21 cellular contexts compared by ENCODE assay signal in genomic region chr19:55344444-55344843, GRCh38. TPM values are rescaled to one million over a fixed set of nuclear protein-coding genes. Genes with fewer than 3 reads are reported as not detected.
DNase-seq lines count a peak whose midpoint lies in the region; ATAC-seq, FAIRE-seq and TF ChIP-seq lines count a peak whose summit lies in the region.
"Had no signal": no experiment of that assay in that cellular context is flagged by ENCODE, and none has a peak within 500 bp of the region (broad histone marks: within the 10 kb centered on the region; RNA-seq: fewer than 3 reads in every experiment).

No MANE protein-coding gene starts in this region.

- H3K4me3 ChIP-seq in A549 (no peak overlapping the region), IMR-90 (ENCODE audit: insufficient read depth, low read depth, low read length) (no peak overlapping the region)
- H3K4me3 ChIP-seq: hepatocyte, uterus had no signal

- peak overlapping the region; percentile 27 for H3K4ac ChIP-seq in IMR-90 (ENCODE audit: low read depth, low read length)

- H3K4me2 ChIP-seq in A549 (no peak overlapping the region), IMR-90 (ENCODE audit: low read depth, low read length) (no peak overlapping the region)
- H3K4me2 ChIP-seq: hepatocyte had no signal

- H4K5ac ChIP-seq in IMR-90 (ENCODE audit: low read depth, low read length) = no peak overlapping the region

- H3K4me1 ChIP-seq in A549 (peaks cover 26% of the 10 kb centered on the region), IMR-90 (ENCODE audit: control insufficient read depth, insufficient read depth, low read length) (peaks cover 10% of the 10 kb centered on the region)

- H3K9me3 Mint-ChIP-seq in activated CD8-positive, alpha-beta memory T cell treated with anti-CD3 and anti-CD28 coated beads, Interleukin-2, amount 10 ng/mL, durations not matched to agents 7 days and 5 days (ENCODE audit: low read depth) = no peaks in the 10 kb centered on the region
- no peaks in the 10 kb centered on the region for H3K9me3 Mint-ChIP-seq in effector memory CD8-positive, alpha-beta T cell
- H3K9me3 Mint-ChIP-seq: memory B cell had no signal

- H2BK5ac ChIP-seq in IMR-90 (ENCODE audit: low read depth, low read length, poor library complexity, severe bottlenecking) = no peak overlapping the region

- BruUV-seq in IMR-90 (replicated peaks; lab: Mats Ljungman, UMichigan) = no TSS peak

- no peak overlapping the region for H4K8ac ChIP-seq in IMR-90 (ENCODE audit: low read depth in 2 of 2, low read length in 2 of 2)

- POLR2A ChIA-PET in A549 (lab: Yijun Ruan, JAX) = no interaction called here
- POLR2A ChIA-PET in IMR-90 (lab: Charles Lee; ENCODE audit: unreplicated experiment) = no interaction called here

- no peaks in the 10 kb centered on the region for H3K27me3 ChIP-seq in IMR-90 (ENCODE audit: control insufficient read depth, insufficient read depth, low read length)
- H3K27me3 ChIP-seq: hepatocyte, uterus had no signal

- peaks cover 9% of the 10 kb centered on the region for H3K4me1 Mint-ChIP-seq in activated CD8-positive, alpha-beta memory T cell treated with anti-CD3 and anti-CD28 coated beads, Interleukin-2, amount 10 ng/mL, durations not matched to agents 7 days and 5 days
- peaks cover 11 to 15% of the 10 kb centered on the region in 2 donors for H3K4me1 Mint-ChIP-seq in effector memory CD8-positive, alpha-beta T cell (ENCODE audit: low read depth in 2 of 2)

- no peak for TF ChIP-seq EP300 in A549 (IDR thresholded peaks at IDR 0.05)

- H2BK15ac ChIP-seq in IMR-90 (ENCODE audit: low read depth, low read length) = no peak overlapping the region

- H3K9ac ChIP-seq in IMR-90 (ENCODE audit: low read depth, low read length) = no peak overlapping the region

- no peak for ATAC-seq in A549
- ATAC-seq in IMR-90 (ENCODE audit: low read depth) = no peak
- no peak for ATAC-seq in activated CD8-positive, alpha-beta memory T cell treated with anti-CD3 and anti-CD28 coated beads, Interleukin-2, amount 10 ng/mL, durations not matched to agents 7 days and 5 days
- ATAC-seq in GM18868 (IDR thresholded peaks at IDR 0.05; ENCODE audit: unreplicated experiment) = no peak
- no peak for ATAC-seq in effector memory CD8-positive, alpha-beta T cell (replicated peaks)

- CTCF ChIA-PET in A549 (lab: Yijun Ruan, JAX) (interaction anchor here (1.3 to 3.1 kb wide), 7 partner anchors 8 to 204 kb away, joined by 3 to 16 read pairs (median 4); partner anchors contain the start of gene DNAAF3), IMR-90 (lab: Yijun Ruan, JAX) (no interaction called here)
- CTCF ChIA-PET in activated CD8-positive, alpha-beta memory T cell treated with anti-CD3 and anti-CD28 coated beads, Interleukin-2, amount 10 ng/mL, durations not matched to agents 7 days and 5 days (lab: Charles Lee) = no interaction called here

- peaks cover 3% of the 10 kb centered on the region for H3K36me3 Mint-ChIP-seq in activated CD8-positive, alpha-beta memory T cell treated with anti-CD3 and anti-CD28 coated beads, Interleukin-2, amount 10 ng/mL, durations not matched to agents 7 days and 5 days
- H3K36me3 Mint-ChIP-seq in effector memory CD8-positive, alpha-beta T cell (ENCODE audit: insufficient read depth) = peaks cover 37% of the 10 kb centered on the region

- H3K9me3 ChIP-seq in A549 (no peaks in the 10 kb centered on the region), IMR-90 (ENCODE audit: control insufficient read depth, insufficient read depth, low read length) (no peaks in the 10 kb centered on the region)
- H3K9me3 ChIP-seq: uterus had no signal

- no peak overlapping the region for H3K4me3 Mint-ChIP-seq in activated CD8-positive, alpha-beta memory T cell treated with anti-CD3 and anti-CD28 coated beads, Interleukin-2, amount 10 ng/mL, durations not matched to agents 7 days and 5 days
- no peak overlapping the region for H3K4me3 Mint-ChIP-seq in effector memory CD8-positive, alpha-beta T cell
- H3K4me3 Mint-ChIP-seq: memory B cell had no signal

- peaks cover 6% of the 10 kb centered on the region for H4K20me1 ChIP-seq in IMR-90 (ENCODE audit: insufficient read depth, low read length)

- peak overlapping the region; percentile 78 for H2AK9ac ChIP-seq in IMR-90 (replicated peaks; ENCODE audit: low read depth, low read length, poor library complexity)

- no peaks in the 10 kb centered on the region for H3K27me3 Mint-ChIP-seq in activated CD8-positive, alpha-beta memory T cell treated with anti-CD3 and anti-CD28 coated beads, Interleukin-2, amount 10 ng/mL, durations not matched to agents 7 days and 5 days
- no peaks in the 10 kb centered on the region for H3K27me3 Mint-ChIP-seq in effector memory CD8-positive, alpha-beta T cell

- H3K27ac ChIP-seq in A549 (peak overlapping the region; percentile 4 to 61; a peak in 3 of 6 replicates), IMR-90 (ENCODE audit: insufficient read depth, low read length) (no peak overlapping the region), angular gyrus (ENCODE audit: low read depth, low read length) (peak overlapping the region; percentile 26)
- H3K27ac ChIP-seq: hepatocyte had no signal

- in situ Hi-C loops in IMR-90 (cut with MboI; ENCODE audit: low sequenced_read_pairs) = no loop called here

- dilution Hi-C loops in IMR-90 (cut with HindIII; ENCODE audit: low sequenced_read_pairs, unreplicated experiment) = no loop called here

- H3K56ac ChIP-seq in IMR-90 (ENCODE audit: extremely low read depth, insufficient read depth, low read length) = no peak overlapping the region

- no peak for FAIRE-seq in A549 (lab: Jason Lieb, UNC)
- FAIRE-seq: endothelial cell of umbilical vein, HTR-8/SVneo had no signal

- H3K18ac ChIP-seq in IMR-90 (ENCODE audit: low read depth, low read length) = no peak overlapping the region

- intact Hi-C loops in IMR-90 (cut with micrococcal nuclease) = no loop called here

- H3K9me1 ChIP-seq in IMR-90 (ENCODE audit: insufficient read depth, low read length) = peaks cover 6% of the 10 kb centered on the region; the same call in 1 of the 2 replicates

- no peak overlapping the region for H2AK5ac ChIP-seq in IMR-90 (ENCODE audit: low read depth, low read length)

- H2AFZ ChIP-seq in IMR-90 (replicated peaks; ENCODE audit: low read length, poor library complexity) = no peak overlapping the region
- H2AFZ ChIP-seq: hepatocyte had no signal

- 85% methylated on average over 9 of the region's 9 CpGs for WGBS in A549 (ENCODE audit: missing lambda C conversion rate)
- WGBS in IMR-90 (ENCODE audit: extremely low coverage in 2 of 2, insufficient read length in 1 of 2), 2 experiments = 67% methylated on average over 6 of the region's 9 CpGs; no CpG with 5 or more reads in 1 of the 2 experiments

- peak overlapping the region; percentile 23; the same call in 1 of the 2 replicates for H2BK120ac ChIP-seq in IMR-90 (ENCODE audit: low read depth, low read length)

- H3K14ac ChIP-seq in IMR-90 (replicated peaks; ENCODE audit: low read depth, low read length) = no peak overlapping the region; the same call in 1 of the 2 replicates

- no peak for DNase-seq in A549 (ENCODE audit: low read depth in 1 of 2, low spot score in 1 of 2)
- DNase-seq in IMR-90 = no peak
- peak in 36 of 51 donors; percentile 2 to 71 (median 47) for DNase-seq in hypothalamus (lab: John Stamatoyannopoulos, UW)
- DNase-seq in activated gamma-delta T cell treated with Interleukin-2 at 50 U/mL for 16 hours = no peak
- DNase-seq in activated CD8-positive, alpha-beta memory T cell treated with anti-CD3 and anti-CD28 coated beads, Interleukin-2, amount 10 ng/mL, durations not matched to agents 7 days and 5 days = no peak
- no peak for DNase-seq in effector memory CD8-positive, alpha-beta T cell
- DNase-seq: ACHN; HCEC 1CT; NCI-H1417 treated with DMSO at 0.1 percent for 48 hours; stimulated activated CD4-positive, alpha-beta T cell treated with anti-CD3 and anti-CD28 coated beads, Interleukin-1b, Interleukin-23, amount 100 ng/mL, for 48 hours; SW 1271; uterus had no signal

- H3K36me3 ChIP-seq in IMR-90 (ENCODE audit: control insufficient read depth, insufficient read depth, low read length) = peaks cover 18% of the 10 kb centered on the region; the same call in 1 of the 2 replicates
- H3K36me3 ChIP-seq: uterus had no signal

- H2BK20ac ChIP-seq in IMR-90 (ENCODE audit: low read depth, low read length) = 0 out of 2 replicates have a peak overlapping the region, but pooled peaks have one; percentile 43

- TF ChIP-seq POLR2A in A549 (IDR thresholded peaks at IDR 0.05; ENCODE audit: low read length) (no peak), IMR-90 (IDR thresholded peaks at IDR 0.05; ENCODE audit: low read depth, low read length) (no peak)

- TF ChIP-seq CTCF in A549 (IDR thresholded peaks at IDR 0.05) (no peak), IMR-90 (conservative IDR thresholded peaks at IDR 0.05; ENCODE audit: low read depth, low read length) (no peak)

- 0 out of 5 replicates have a peak, but pooled peaks of 1 of the 2 experiments have one; percentile 9 for TF ChIP-seq RAD21 in A549 (conservative IDR thresholded peaks at IDR 0.05 in 1 of 2, IDR thresholded peaks at IDR 0.05 in 1 of 2)
- TF ChIP-seq RAD21 in IMR-90 (IDR thresholded peaks at IDR 0.05; ENCODE audit: low read length) = no peak

- H3K79me1 ChIP-seq in IMR-90 (ENCODE audit: low read depth in 1 of 2, low read length in 2 of 2) = peaks cover 4 to 17% of the 10 kb centered on the region in 2 experiments; a peak in 3 of 4 replicates

- H3K27ac Mint-ChIP-seq in activated CD8-positive, alpha-beta memory T cell treated with anti-CD3 and anti-CD28 coated beads, Interleukin-2, amount 10 ng/mL, durations not matched to agents 7 days and 5 days = no peak overlapping the region
- H3K27ac Mint-ChIP-seq in effector memory CD8-positive, alpha-beta T cell = peak overlapping the region in 1 of 2 donors; percentile 62
- H3K27ac Mint-ChIP-seq: memory B cell had no signal

- no peak overlapping the region for H4K91ac ChIP-seq in IMR-90 (ENCODE audit: insufficient read depth, low read depth, low read length)

- H3K23ac ChIP-seq in IMR-90 (ENCODE audit: low read depth, low read length) = no peak overlapping the region

RNA-seq across cellular contexts. Expression of gene KMT5C, which starts 4.8 kb away (rescaled TPM):
- polyA plus RNA-seq in A549 (2011; rRNA removed) = 6.6 and 9.5 TPM in 2 replicates
- polyA plus RNA-seq in A549 (2012; cell fraction: cytosol; rRNA removed) = 26.1 and 26.2 TPM in 2 replicates
- 96.3 and 153 TPM in 2 replicates for polyA plus RNA-seq in A549 (2012; cell fraction: nucleus; rRNA removed)
- polyA plus RNA-seq in A549 (2017; fragmentation: RNase III; extraction: RNeasy Plus Mini Kit Qiagen cat#74134 plus additional on column Dnase treatment) = 11.8 to 17.2 TPM (median 15.2 TPM) in 3 replicates
- polyA minus RNA-seq in A549 (2011; rRNA and poly(A)+ RNA removed) = 6.9 and 15.1 TPM in 2 replicates
- 1.8 and 1.9 TPM in 2 replicates for total RNA-seq in IMR-90 (2012; rRNA removed)
- 5.9 and 6.9 TPM in 2 replicates for polyA plus RNA-seq in IMR-90 (2012; rRNA removed)
- polyA plus RNA-seq in IMR-90 (2012; cell fraction: cytosol; rRNA removed) = 5.3 and 5.4 TPM in 2 replicates
- 48.9 and 79.4 TPM in 2 replicates for polyA plus RNA-seq in IMR-90 (2012; cell fraction: nucleus; rRNA removed; ENCODE audit: low replicate concordance)
- 10 to 100 TPM; 26.4 to 35.3 TPM for total RNA-seq in activated CD8-positive, alpha-beta memory T cell treated with anti-CD3 and anti-CD28 coated beads, Interleukin-2, amount 10 ng/mL, durations not matched to agents 7 days and 5 days

RNA-seq across cellular contexts. Expression of gene COX6B2, which starts 10.1 kb away (rescaled TPM):
- polyA plus RNA-seq in A549 (2011; rRNA removed) (0.78 and 0.82 TPM in 2 replicates), A549 (2017; fragmentation: RNase III; extraction: RNeasy Plus Mini Kit Qiagen cat#74134 plus additional on column Dnase treatment) (3.1 to 6.4 TPM (median 3.9 TPM) in 3 replicates), IMR-90 (2012; rRNA removed) (0.19 and 0.39 TPM in 2 replicates)
- 0.66 and 1.00 TPM in 2 replicates for polyA plus RNA-seq in A549 (2012; cell fraction: cytosol; rRNA removed)
- polyA plus RNA-seq in A549 (2012; cell fraction: nucleus; rRNA removed) = 4.6 and 7.0 TPM in 2 replicates
- 0.74 and 1.2 TPM in 2 replicates for polyA minus RNA-seq in A549 (2011; rRNA and poly(A)+ RNA removed)
- not detected in 2 replicates for total RNA-seq in IMR-90 (2012; rRNA removed)
- polyA plus RNA-seq in IMR-90 (2012; cell fraction: cytosol; rRNA removed) = 0.15 and 0.25 TPM in 2 replicates
- 2.8 and 3.2 TPM in 2 replicates for polyA plus RNA-seq in IMR-90 (2012; cell fraction: nucleus; rRNA removed; ENCODE audit: low replicate concordance)
- total RNA-seq in activated CD8-positive, alpha-beta memory T cell treated with anti-CD3 and anti-CD28 coated beads, Interleukin-2, amount 10 ng/mL, durations not matched to agents 7 days and 5 days = 1 to 10 TPM in 1 of 2 experiments, under 1 TPM in 1; 0.19 to 2.0 TPM
- total RNA-seq: cardiac septum, Daoy, endothelial cell of umbilical vein had no signal
- polyA plus RNA-seq: endothelial cell of umbilical vein had no signal

RNA-seq across cellular contexts. Expression of gene GARIN5B, which starts 18.6 kb away (rescaled TPM):
- polyA plus RNA-seq in A549 (2011; rRNA removed) (not detected in 2 replicates), A549 (2017; fragmentation: RNase III; extraction: RNeasy Plus Mini Kit Qiagen cat#74134 plus additional on column Dnase treatment) (0.05 TPM in 3 replicates), IMR-90 (2012; rRNA removed) (not detected in 2 replicates)
- 0.01 TPM in 1 of 2 replicates, not detected in the other for polyA plus RNA-seq in A549 (2012; cell fraction: cytosol; rRNA removed)
- polyA plus RNA-seq in A549 (2012; cell fraction: nucleus; rRNA removed) = 0.20 and 0.23 TPM in 2 replicates
- polyA minus RNA-seq in A549 (2011; rRNA and poly(A)+ RNA removed) = not detected in 2 replicates
- not detected in 2 replicates for total RNA-seq in IMR-90 (2012; rRNA removed)
- polyA plus RNA-seq in IMR-90 (2012; cell fraction: cytosol; rRNA removed) = not detected in 2 replicates
- polyA plus RNA-seq in IMR-90 (2012; cell fraction: nucleus; rRNA removed; ENCODE audit: low replicate concordance) = 0.39 and 0.47 TPM in 2 replicates
- not detected for total RNA-seq in activated CD8-positive, alpha-beta memory T cell treated with anti-CD3 and anti-CD28 coated beads, Interleukin-2, amount 10 ng/mL, durations not matched to agents 7 days and 5 days
- total RNA-seq: cardiac septum, Daoy, endothelial cell of umbilical vein, hepatocyte, posterior vena cava had no signal
- polyA plus RNA-seq: endothelial cell of umbilical vein had no signal

RNA-seq across cellular contexts. Expression of gene TMEM150B, which starts 19.3 kb away (rescaled TPM):
- polyA plus RNA-seq in A549 (2011; rRNA removed) = 0.39 and 0.52 TPM in 2 replicates
- 0.12 and 0.16 TPM in 2 replicates for polyA plus RNA-seq in A549 (2012; cell fraction: cytosol; rRNA removed)
- polyA plus RNA-seq in A549 (2012; cell fraction: nucleus; rRNA removed) = 0.51 and 0.58 TPM in 2 replicates
- 0.26 to 0.45 TPM (median 0.26 TPM) in 3 replicates for polyA plus RNA-seq in A549 (2017; fragmentation: RNase III; extraction: RNeasy Plus Mini Kit Qiagen cat#74134 plus additional on column Dnase treatment)
- 0.78 and 1.1 TPM in 2 replicates for polyA minus RNA-seq in A549 (2011; rRNA and poly(A)+ RNA removed)
- not detected in 2 replicates for total RNA-seq in IMR-90 (2012; rRNA removed)
- polyA plus RNA-seq in IMR-90 (2012; rRNA removed) = not detected in 2 replicates
- not detected in 2 replicates for polyA plus RNA-seq in IMR-90 (2012; cell fraction: cytosol; rRNA removed)
- not detected in 2 replicates for polyA plus RNA-seq in IMR-90 (2012; cell fraction: nucleus; rRNA removed; ENCODE audit: low replicate concordance)
- 1 to 10 TPM; 1.2 to 2.4 TPM for total RNA-seq in activated CD8-positive, alpha-beta memory T cell treated with anti-CD3 and anti-CD28 coated beads, Interleukin-2, amount 10 ng/mL, durations not matched to agents 7 days and 5 days
- total RNA-seq: Daoy, endothelial cell of umbilical vein had no signal
- polyA plus RNA-seq: endothelial cell of umbilical vein had no signal

RNA-seq across cellular contexts. Expression of gene IL11, which starts 25.8 kb away (rescaled TPM):
- polyA plus RNA-seq in A549 (2011; rRNA removed) (42.1 and 52.4 TPM in 2 replicates), A549 (2017; fragmentation: RNase III; extraction: RNeasy Plus Mini Kit Qiagen cat#74134 plus additional on column Dnase treatment) (91.7 to 115 TPM (median 100.0 TPM) in 3 replicates), IMR-90 (2012; rRNA removed) (33.6 and 38.9 TPM in 2 replicates)
- 27.4 and 54.2 TPM in 2 replicates for polyA plus RNA-seq in A549 (2012; cell fraction: cytosol; rRNA removed)
- 89.3 and 99.2 TPM in 2 replicates for polyA plus RNA-seq in A549 (2012; cell fraction: nucleus; rRNA removed)
- polyA minus RNA-seq in A549 (2011; rRNA and poly(A)+ RNA removed) = 19.6 and 26.4 TPM in 2 replicates
- total RNA-seq in IMR-90 (2012; rRNA removed) = 14.3 and 15.6 TPM in 2 replicates
- polyA plus RNA-seq in IMR-90 (2012; cell fraction: cytosol; rRNA removed) = 23.0 and 39.2 TPM in 2 replicates
- polyA plus RNA-seq in IMR-90 (2012; cell fraction: nucleus; rRNA removed; ENCODE audit: low replicate concordance) = 135 and 146 TPM in 2 replicates
- under 1 TPM; 0.50 to 0.68 TPM for total RNA-seq in activated CD8-positive, alpha-beta memory T cell treated with anti-CD3 and anti-CD28 coated beads, Interleukin-2, amount 10 ng/mL, durations not matched to agents 7 days and 5 days
- total RNA-seq: cardiac septum, endothelial cell of umbilical vein, posterior vena cava had no signal
- polyA plus RNA-seq: endothelial cell of umbilical vein had no signal

Comparison
In these comparisons a context has a peak if more than half of its experiments do, and no peak if none do; other contexts are left out.
1. DNase-seq: peak in hypothalamus (36 of 51); none in A549 (0 of 2), IMR-90 (single experiment), activated gamma-delta T cell treated with Interleukin-2 at 50 U/mL for 16 hours (single experiment), activated CD8-positive, alpha-beta memory T cell treated with anti-CD3 and anti-CD28 coated beads, Interleukin-2, amount 10 ng/mL, durations not matched to agents 7 days and 5 days (single experiment) and effector memory CD8-positive, alpha-beta T cell (0 of 3).